ENCODE assay signal across 12 cellular contexts in the genomic region with DNA sequence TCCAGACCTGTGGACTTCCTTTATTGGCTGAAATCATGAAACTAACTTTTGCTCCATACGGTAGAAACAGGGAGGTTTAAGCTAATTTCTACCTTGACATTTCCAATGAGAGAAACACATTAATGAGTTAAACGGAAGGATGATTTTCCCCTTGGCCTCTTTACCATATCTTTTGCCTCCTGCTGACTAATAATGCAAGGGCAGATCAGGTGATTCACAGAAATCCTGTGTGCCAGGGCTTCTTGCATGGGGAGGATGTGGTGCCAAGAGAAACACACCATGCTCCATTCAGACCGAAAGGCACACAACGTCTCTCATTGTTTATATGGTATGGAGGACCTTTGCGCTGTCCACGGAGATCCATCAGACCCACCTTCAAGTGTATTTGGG. TPM values are rescaled to one million over a fixed set of nuclear protein-coding genes. Genes with fewer than 3 reads are reported as not detected.
DNase-seq lines count a peak whose midpoint lies in the region; ATAC-seq and TF ChIP-seq lines count a peak whose summit lies in the region.
"Had no signal": no experiment of that assay in that cellular context is flagged by ENCODE, and none has a peak within 500 bp of the region (broad histone marks: within the 10 kb centered on the region; RNA-seq: fewer than 3 reads in every experiment).

No MANE protein-coding gene starts in this region.

- H3K9me3 ChIP-seq in thoracic aorta (no peaks in the 10 kb centered on the region), HAP-1 (no peaks in the 10 kb centered on the region; the same call in 1 of the 2 replicates)
- H3K9me3 ChIP-seq: gastrocnemius medialis, sigmoid colon had no signal

- H3K27me3 ChIP-seq in thoracic aorta (replicated peaks; ENCODE audit: insufficient read depth) (no peaks in the 10 kb centered on the region), HAP-1 (ENCODE audit: low read depth) (no peaks in the 10 kb centered on the region)
- H3K27me3 ChIP-seq: gastrocnemius medialis, sigmoid colon had no signal

- TF ChIP-seq CTCF in LNCaP clone FGC (IDR thresholded peaks at IDR 0.05; ENCODE audit: control insufficient read depth, extremely low read depth, insufficient read depth) (no peak), astrocyte of the spinal cord (IDR thresholded peaks at IDR 0.05; ENCODE audit: low read depth, low read length) (no peak), thoracic aorta (IDR thresholded peaks at IDR 0.05) (no peak)

- ATAC-seq in thoracic aorta (ENCODE audit: insufficient number of reproducible peaks, low FRiP score, low read depth), result no peak
- ATAC-seq in GM21447 (IDR thresholded peaks at IDR 0.05; ENCODE audit: unreplicated experiment), result no peak
- no peak for ATAC-seq in GM19463 (IDR thresholded peaks at IDR 0.05; ENCODE audit: unreplicated experiment)
- ATAC-seq: gastrocnemius medialis had no signal

- H3K4me3 ChIP-seq in LNCaP clone FGC (ENCODE audit: low read depth, low read length), result no peak overlapping the region
- no peak overlapping the region for H3K4me3 ChIP-seq in astrocyte of the spinal cord (ENCODE audit: low read depth, low read length)
- H3K4me3 ChIP-seq in thoracic aorta, result peak overlapping the region; percentile 37
- no peak overlapping the region for H3K4me3 ChIP-seq in HAP-1
- H3K4me3 ChIP-seq: gastrocnemius medialis, sigmoid colon had no signal

- H3K27ac ChIP-seq in thoracic aorta, result peak overlapping the region; percentile 23 to 37
- H3K27ac ChIP-seq: gastrocnemius medialis had no signal

- H3K36me3 ChIP-seq in thoracic aorta (no peaks in the 10 kb centered on the region), HAP-1 (replicated peaks) (no peaks in the 10 kb centered on the region)
- H3K36me3 ChIP-seq: gastrocnemius medialis, sigmoid colon had no signal

- in situ Hi-C loops in astrocyte of the spinal cord (cut with HindIII; ENCODE audit: low sequenced_read_pairs), result no loop called here
- in situ Hi-C loops in HAP-1 (cut with MboI; ENCODE audit: low sequenced_read_pairs), result no loop called here

- peak; percentile 14 for DNase-seq in LNCaP clone FGC (ENCODE audit: low read depth)
- DNase-seq in astrocyte of the spinal cord (ENCODE audit: low read depth, low spot score), result peak; percentile 50
- peak; percentile 70 for DNase-seq in kidney glomerular epithelial cell (lab: John Stamatoyannopoulos, UW)
- DNase-seq in thoracic aorta (ENCODE audit: low spot score), result peak; percentile 31
- DNase-seq in HAP-1 (ENCODE audit: low spot score in 2 of 2), result no peak
- DNase-seq: activated T-cell treated with anti-CD3 and anti-CD28 coated beads, Interleukin-2, amount 50 U/mL, for 24 hours; gastrocnemius medialis; NCI-H2107; sigmoid colon had no signal

- H3K4me1 ChIP-seq in thoracic aorta (ENCODE audit: control insufficient read depth in 1 of 2, low read depth in 2 of 2) (peaks cover 15 to 26% of the 10 kb centered on the region in 2 donors), HAP-1 (peaks cover 10% of the 10 kb centered on the region)
- H3K4me1 ChIP-seq: gastrocnemius medialis had no signal

RNA-seq across cellular contexts. Expression of a gene that starts 17.4 kb away (rescaled TPM):
- total RNA-seq in thoracic aorta, result 1 to 10 TPM in 1 of 2 donors, under 1 TPM in 1; 0.71 to 2.6 TPM
- total RNA-seq: lung microvascular endothelial cell had no signal

Comparison
In these comparisons a context has a peak if more than half of its experiments do, and no peak if none do; other contexts are left out.
1. DNase-seq: peak in LNCaP clone FGC (single experiment), astrocyte of the spinal cord (single experiment), kidney glomerular epithelial cell (single experiment) and thoracic aorta (single experiment); none in HAP-1 (0 of 2).